ENCODE assay signal across 8 cellular contexts in the genomic region with DNA sequence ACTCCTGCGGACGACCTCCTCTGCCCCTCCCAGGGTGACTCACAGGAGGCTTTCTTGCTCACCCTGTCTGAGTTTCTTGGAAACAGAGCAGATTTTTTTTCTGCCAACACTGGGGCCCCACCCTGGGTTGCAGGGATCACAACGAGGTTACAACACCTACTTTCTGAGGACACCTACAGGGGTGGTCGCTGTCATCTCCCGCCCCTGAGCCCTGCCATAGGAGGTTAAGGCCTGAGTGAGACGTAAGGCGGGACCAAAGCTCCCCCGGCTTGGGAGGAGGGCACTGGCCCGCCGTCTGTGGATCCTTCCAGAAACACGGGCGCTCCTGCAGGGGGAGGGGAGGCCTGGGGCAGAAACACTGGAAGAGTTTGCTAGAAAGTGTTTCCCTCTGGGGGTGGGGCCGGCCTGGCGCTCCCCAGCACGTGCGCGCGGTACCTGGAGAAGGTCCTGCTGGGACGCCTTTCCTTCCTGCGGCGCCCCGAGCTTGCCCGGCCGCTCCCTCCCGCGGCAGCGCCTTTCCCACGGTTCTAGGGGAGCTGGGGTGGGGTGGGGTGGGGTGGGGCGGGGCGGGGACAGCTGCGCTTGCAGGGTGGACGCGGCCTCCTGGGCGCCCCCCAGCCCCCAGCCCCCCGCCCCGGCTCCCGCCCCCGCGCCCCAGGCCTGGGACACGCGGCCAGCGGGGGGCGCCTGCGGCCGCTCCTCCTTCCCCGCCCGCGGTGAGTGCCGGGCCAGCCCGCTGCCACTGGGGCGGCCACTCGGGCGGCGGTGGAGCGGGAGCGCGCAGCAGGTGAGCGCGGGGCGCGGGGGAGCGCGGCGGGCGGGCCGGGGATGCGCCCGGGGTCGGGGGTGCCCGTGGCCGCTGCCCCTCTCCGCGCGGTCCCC. TPM values are rescaled to one million over a fixed set of nuclear protein-coding genes. Genes with fewer than 3 reads are reported as not detected.
A peak's percentile ranks its signal among the peaks of the same experiment; 100 is the strongest.
DNase-seq lines count a peak whose midpoint lies in the region; ATAC-seq lines count a peak whose summit lies in the region.

No MANE protein-coding gene starts in this region.

- WGBS in mesendoderm (ENCODE audit: extremely low coverage, insufficient coverage, low lambda C conversion rate) = no CpG with 5 or more reads among the region's 74 CpGs

- peaks cover 9% of the 10 kb centered on the region; the same call in 1 of the 2 replicates for H3K4me1 ChIP-seq in ES-I3 (ENCODE audit: insufficient read depth, low read length)
- peaks cover 6% of the 10 kb centered on the region; the same call in 1 of the 2 replicates for H3K4me1 ChIP-seq in Karpas-422 (ENCODE audit: low read length)
- peaks cover 14% of the 10 kb centered on the region for H3K4me1 ChIP-seq in effector memory CD4-positive, alpha-beta T cell (ENCODE audit: control insufficient read depth, insufficient read depth, low read length, poor library complexity, severe bottlenecking)
- H3K4me1 ChIP-seq in mesendoderm (ENCODE audit: control insufficient read depth, low read depth, low read length) = peaks cover 2% of the 10 kb centered on the region

- H4K8ac ChIP-seq in mesendoderm (ENCODE audit: low read depth, low read length) = no peak overlapping the region

- H3K9me2 ChIP-seq in Karpas-422 (replicated peaks; ENCODE audit: insufficient read depth, low read length) = no peaks in the 10 kb centered on the region

- H3K27ac ChIP-seq in Karpas-422 (ENCODE audit: low read length) (no peak overlapping the region), mesendoderm (ENCODE audit: low read depth, low read length) (no peak overlapping the region)
- no peak overlapping the region for H3K27ac ChIP-seq in effector memory CD4-positive, alpha-beta T cell (ENCODE audit: insufficient read depth, low read length, poor library complexity, severe bottlenecking)

- no peak overlapping the region for H2BK15ac ChIP-seq in mesendoderm (replicated peaks; ENCODE audit: low read depth)

- no peaks in the 10 kb centered on the region for H3K9me3 ChIP-seq in ES-I3 (ENCODE audit: control insufficient read depth, insufficient read depth, low read length)
- no peaks in the 10 kb centered on the region for H3K9me3 ChIP-seq in Karpas-422 (ENCODE audit: low read length)
- no peaks in the 10 kb centered on the region for H3K9me3 ChIP-seq in effector memory CD4-positive, alpha-beta T cell (ENCODE audit: control insufficient read depth, low read length)

- DNase-seq in Karpas-422 = peak; percentile 58
- DNase-seq in activated CD4-positive, alpha-beta T cell treated with anti-CD3 and anti-CD28 coated beads for 4 hours = peak; percentile 62 to 74
- DNase-seq in effector memory CD4-positive, alpha-beta T cell = peak in 1 of 3 donors; percentile 15
- DNase-seq in mesendoderm = peak; percentile 40
- DNase-seq in stimulated activated CD8-positive, alpha-beta memory T cell treated with anti-CD3 and anti-CD28 coated beads, Interleukin-7, amount 100 ng/mL, for 48 hours (ENCODE audit: extremely low read depth in 1 of 2, low read depth in 1 of 2) = peak; percentile 53 to 84
- no peak for DNase-seq in KG1 (lab: John Stamatoyannopoulos, UW)

- H3K4me2 ChIP-seq in Karpas-422 (ENCODE audit: low read depth, low read length, poor library complexity, severe bottlenecking) = peak overlapping the region; percentile 60
- H3K4me2 ChIP-seq in mesendoderm (ENCODE audit: low read length) = peak overlapping the region; percentile 87

- no peak overlapping the region for H4K5ac ChIP-seq in mesendoderm (ENCODE audit: low read length)

- no peak overlapping the region for H2AFZ ChIP-seq in Karpas-422 (ENCODE audit: low read length)

- H2BK5ac ChIP-seq in mesendoderm (ENCODE audit: low read length) = no peak overlapping the region

- peak overlapping the region; percentile 91 for H3K56ac ChIP-seq in mesendoderm (ENCODE audit: low read length)

- H3K18ac ChIP-seq in mesendoderm (ENCODE audit: low read length) = peak overlapping the region; percentile 88

- no peak overlapping the region for H2AK5ac ChIP-seq in mesendoderm (ENCODE audit: low read length)

- H3K4me3 ChIP-seq in Karpas-422 (ENCODE audit: low read length) = peak overlapping the region; percentile 51; the same call in 1 of the 2 replicates
- H3K4me3 ChIP-seq in effector memory CD4-positive, alpha-beta T cell (ENCODE audit: insufficient read depth, low read depth, low read length, poor library complexity, severe bottlenecking) = peak overlapping the region; percentile 76
- H3K4me3 ChIP-seq in mesendoderm (ENCODE audit: low read length) = peak overlapping the region; percentile 29

- H3K79me2 ChIP-seq in Karpas-422 (ENCODE audit: low read length) (no peaks in the 10 kb centered on the region), mesendoderm (ENCODE audit: control insufficient read depth, insufficient read depth, low read length) (no peaks in the 10 kb centered on the region)

- H3K4ac ChIP-seq in mesendoderm (ENCODE audit: low read depth, low read length) = peak overlapping the region; percentile 49

- no peaks in the 10 kb centered on the region for H3K79me1 ChIP-seq in mesendoderm (ENCODE audit: low read length)

- H3K27me3 ChIP-seq in Karpas-422 (ENCODE audit: low read length) (no peaks in the 10 kb centered on the region), mesendoderm (ENCODE audit: insufficient read depth, low read length, poor library complexity) (no peaks in the 10 kb centered on the region)
- no peaks in the 10 kb centered on the region for H3K27me3 ChIP-seq in effector memory CD4-positive, alpha-beta T cell (replicated peaks; ENCODE audit: control insufficient read depth, insufficient read depth, low read length, poor library complexity, severe bottlenecking)

- no peak overlapping the region for H2BK120ac ChIP-seq in mesendoderm (ENCODE audit: low read depth, low read length)

- H3K23ac ChIP-seq in mesendoderm (ENCODE audit: low read length) = no peak overlapping the region

- no peaks in the 10 kb centered on the region for H4K20me1 ChIP-seq in Karpas-422 (ENCODE audit: insufficient read depth, low read depth, low read length)

- ATAC-seq in GM21717 (IDR thresholded peaks at IDR 0.05; ENCODE audit: unreplicated experiment) = peak; percentile 74

- H3K36me3 ChIP-seq in ES-I3 (ENCODE audit: insufficient read depth, low read length) = no peaks in the 10 kb centered on the region
- no peaks in the 10 kb centered on the region for H3K36me3 ChIP-seq in Karpas-422 (ENCODE audit: insufficient read depth, low read length)
- H3K36me3 ChIP-seq in effector memory CD4-positive, alpha-beta T cell (ENCODE audit: control insufficient read depth, insufficient read depth, low read length) = no peaks in the 10 kb centered on the region
- H3K36me3 ChIP-seq in mesendoderm (ENCODE audit: control insufficient read depth, insufficient read depth, low read length) = no peaks in the 10 kb centered on the region

- H3K9ac ChIP-seq in ES-I3 (ENCODE audit: low read depth, low read length) (peak overlapping the region; percentile 76), Karpas-422 (ENCODE audit: low read length) (peak overlapping the region; percentile 39), mesendoderm (ENCODE audit: low read length) (peak overlapping the region; percentile 66)

RNA-seq across cellular contexts. Expression of a gene that starts 20.7 kb away (rescaled TPM):
- total RNA-seq in Karpas-422 (2014; rRNA removed; shearing (Covaris generic); ENCODE audit: low replicate concordance) = 27.5 and 45.5 TPM in 2 replicates
- 0.58 TPM for polyA plus RNA-seq in mesendoderm (2013, experiment 1 of 2)
- 0.84 TPM for polyA plus RNA-seq in mesendoderm (2013, experiment 2 of 2)
